In the genomic region with DNA sequence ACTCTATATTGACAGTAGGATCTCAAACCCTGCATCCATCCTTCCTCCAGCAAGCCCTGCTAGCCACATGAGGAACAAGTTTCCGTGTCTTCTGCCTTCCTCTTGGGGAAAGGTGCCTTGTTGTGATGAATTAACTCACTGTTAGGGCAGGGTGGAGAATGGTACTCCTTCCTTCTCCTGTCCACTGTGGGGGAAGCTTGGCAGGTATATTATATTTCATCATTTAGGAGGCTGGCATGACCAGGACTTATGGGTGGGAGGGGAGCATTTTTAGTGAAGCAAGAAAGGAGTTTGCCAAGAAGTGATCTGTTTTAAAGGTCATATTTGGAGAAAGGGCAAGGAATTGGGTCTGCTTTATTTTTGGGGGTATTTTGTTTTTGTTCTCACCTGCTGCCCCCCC, we compare ENCODE assay signal across 22 cellular contexts.
"Had no signal": no experiment of that assay in that cellular context is flagged by ENCODE, and none has a peak within 500 bp of the region (broad histone marks: within the 10 kb centered on the region; RNA-seq: fewer than 3 reads in every experiment).

No MANE protein-coding gene starts in this region.

- H3K4me3 ChIP-seq: coronary artery, left ventricle myocardium inferior, mucosa of descending colon, pancreas, sigmoid colon, spleen, tibial nerve, vagina had no signal

- H3K27ac Mint-ChIP-seq: activated CD4-positive, alpha-beta T cell treated with anti-CD3 and anti-CD28 coated beads, Interleukin-2, amount 10 ng/mL, durations not matched to agents 7 days and 5 days; activated CD8-positive, alpha-beta memory T cell treated with anti-CD3 and anti-CD28 coated beads, Interleukin-2, amount 10 ng/mL, durations not matched to agents 7 days and 5 days; memory B cell; WTC11 had no signal

- H3K27ac ChIP-seq: coronary artery, foreskin keratinocyte, left ventricle myocardium inferior, pancreas, sigmoid colon, spleen, tibial nerve, vagina had no signal

- ATAC-seq: activated CD8-positive, alpha-beta memory T cell treated with anti-CD3 and anti-CD28 coated beads, Interleukin-2, amount 10 ng/mL, durations not matched to agents 7 days and 5 days; activated T-cell treated with anti-CD3 and anti-CD28 coated beads, Interleukin-2, amount 50 U/mL, for 4 hours; foreskin keratinocyte; mucosa of descending colon; naive thymus-derived CD4-positive, alpha-beta T cell; pancreas; WTC11 had no signal

- FAIRE-seq: kidney, pancreas, TTC549 had no signal

- H3K27me3 ChIP-seq: foreskin keratinocyte, pancreas, sigmoid colon, spleen, tibial nerve, vagina had no signal

- H3K4me1 ChIP-seq: pancreas had no signal

- H3K9me3 ChIP-seq: left ventricle myocardium inferior, mucosa of descending colon, pancreas, sigmoid colon, spleen, tibial nerve, vagina had no signal

- H3K9me3 Mint-ChIP-seq: activated CD4-positive, alpha-beta T cell treated with anti-CD3 and anti-CD28 coated beads, Interleukin-2, amount 10 ng/mL, durations not matched to agents 7 days and 5 days; activated T-cell treated with anti-CD3 and anti-CD28 coated beads, Interleukin-2, amount 50 U/mL, for 4 hours; memory B cell; WTC11 had no signal

- DNase-seq: activated CD4-positive, alpha-beta T cell treated with anti-CD3 and anti-CD28 coated beads, Interleukin-2, amount 10 ng/mL, durations not matched to agents 7 days and 5 days; activated CD8-positive, alpha-beta memory T cell treated with anti-CD3 and anti-CD28 coated beads, Interleukin-2, amount 10 ng/mL, durations not matched to agents 7 days and 5 days; activated naive CD4-positive, alpha-beta T cell; activated T-cell treated with anti-CD3 and anti-CD28 coated beads, Interleukin-2, amount 50 U/mL, for 4 hours; central memory CD4-positive, alpha-beta T cell; foreskin keratinocyte; glutamatergic neuron; hypothalamus; kidney; left ventricle myocardium inferior; mucosa of descending colon; naive thymus-derived CD4-positive, alpha-beta T cell; pancreas; sigmoid colon; spleen; substantia nigra had no signal

- H3K4me3 Mint-ChIP-seq: activated CD4-positive, alpha-beta T cell treated with anti-CD3 and anti-CD28 coated beads, Interleukin-2, amount 10 ng/mL, durations not matched to agents 7 days and 5 days; activated CD8-positive, alpha-beta memory T cell treated with anti-CD3 and anti-CD28 coated beads, Interleukin-2, amount 10 ng/mL, durations not matched to agents 7 days and 5 days; activated T-cell treated with anti-CD3 and anti-CD28 coated beads, Interleukin-2, amount 50 U/mL, for 4 hours; memory B cell; naive thymus-derived CD4-positive, alpha-beta T cell; WTC11 had no signal

- H3K27me3 Mint-ChIP-seq: activated CD4-positive, alpha-beta T cell treated with anti-CD3 and anti-CD28 coated beads, Interleukin-2, amount 10 ng/mL, durations not matched to agents 7 days and 5 days; activated CD8-positive, alpha-beta memory T cell treated with anti-CD3 and anti-CD28 coated beads, Interleukin-2, amount 10 ng/mL, durations not matched to agents 7 days and 5 days; memory B cell; naive thymus-derived CD4-positive, alpha-beta T cell had no signal
